ENCODE assay signal across 14 cellular contexts in genomic region chr6:15343490-15344185, GRCh38.
DNase-seq lines count a peak whose midpoint lies in the region; ATAC-seq and TF ChIP-seq lines count a peak whose summit lies in the region.
"Had no signal": no experiment of that assay in that cellular context is flagged by ENCODE, and none has a peak within 500 bp of the region (broad histone marks: within the 10 kb centered on the region; RNA-seq: fewer than 3 reads in every experiment).

No MANE protein-coding gene starts in this region.

- peaks cover 80% of the 10 kb centered on the region for H3K4me1 Mint-ChIP-seq in activated T-cell treated with anti-CD3 and anti-CD28 coated beads, Interleukin-2, amount 50 U/mL, for 24 hours (ENCODE audit: low read depth)
- H3K4me1 Mint-ChIP-seq in IgD-negative memory B cell (peaks cover 29 to 67% (median 55%) of the 10 kb centered on the region in 3 donors), natural killer cell (peaks cover 78 to 86% of the 10 kb centered on the region in 2 donors)
- H3K4me1 Mint-ChIP-seq in activated T-helper 1 cell treated with anti-CD3 and anti-CD28 coated beads, Interleukin-12 subunit alpha, Interleukin-12 subunit beta, Interleukin-2, Interleukin-4 antibody, amounts not matched to agents 30 ng/mL and 10 ng/mL and 1 ng/mL, durations not matched to agents 14 hours and 24 hours and 36 hours (ENCODE audit: low read depth), result peaks cover 77% of the 10 kb centered on the region

- no peaks in the 10 kb centered on the region for H3K9me3 Mint-ChIP-seq in activated T-cell treated with anti-CD3 and anti-CD28 coated beads, Interleukin-2, amount 50 U/mL, for 24 hours
- no peaks in the 10 kb centered on the region for H3K9me3 Mint-ChIP-seq in IgD-negative memory B cell
- no peaks in the 10 kb centered on the region for H3K9me3 Mint-ChIP-seq in activated T-helper 1 cell treated with anti-CD3 and anti-CD28 coated beads, Interleukin-12 subunit alpha, Interleukin-12 subunit beta, Interleukin-2, Interleukin-4 antibody, amounts not matched to agents 30 ng/mL and 10 ng/mL and 1 ng/mL, durations not matched to agents 14 hours and 24 hours and 36 hours
- no peaks in the 10 kb centered on the region for H3K9me3 Mint-ChIP-seq in natural killer cell
- H3K9me3 Mint-ChIP-seq: HFFc6, mesothelial cell of epicardium had no signal

- TF ChIP-seq CTCF in natural killer cell (IDR thresholded peaks at IDR 0.05), result no peak

- H3K27ac Mint-ChIP-seq in activated T-cell treated with anti-CD3 and anti-CD28 coated beads, Interleukin-2, amount 50 U/mL, for 24 hours, result peak overlapping the region; percentile 52
- H3K27ac Mint-ChIP-seq in IgD-negative memory B cell, result peak overlapping the region in 2 of 3 donors; percentile 20 to 89
- peak overlapping the region; percentile 16 for H3K27ac Mint-ChIP-seq in activated T-helper 1 cell treated with anti-CD3 and anti-CD28 coated beads, Interleukin-12 subunit alpha, Interleukin-12 subunit beta, Interleukin-2, Interleukin-4 antibody, amounts not matched to agents 30 ng/mL and 10 ng/mL and 1 ng/mL, durations not matched to agents 14 hours and 24 hours and 36 hours
- peak overlapping the region; percentile 81 to 88 for H3K27ac Mint-ChIP-seq in natural killer cell
- H3K27ac Mint-ChIP-seq: HFFc6, mesothelial cell of epicardium had no signal

- no peak for DNase-seq in activated T-cell treated with anti-CD3 and anti-CD28 coated beads, Interleukin-2, amount 50 U/mL, for 24 hours
- no peak for DNase-seq in activated T-cell treated with anti-CD3 and anti-CD28 coated beads for 4 hours
- no peak for DNase-seq in activated T-helper 1 cell treated with anti-CD3 and anti-CD28 coated beads, Interleukin-12 subunit alpha, Interleukin-12 subunit beta, Interleukin-2, Interleukin-4 antibody, amounts not matched to agents 30 ng/mL and 10 ng/mL and 1 ng/mL, durations not matched to agents 14 hours and 24 hours and 36 hours (ENCODE audit: low spot score)
- no peak for DNase-seq in natural killer cell
- DNase-seq in inferior parietal cortex (ENCODE audit: extremely low spot score), result no peak
- no peak for DNase-seq in globus pallidus (ENCODE audit: low spot score)
- DNase-seq: ACHN; effector CD4-positive, alpha-beta T cell; HFFc6; NCI-H2029; SHP77 treated with DMSO at 0.1 percent for 48 hours had no signal

- peaks cover 12% of the 10 kb centered on the region for H3K36me3 Mint-ChIP-seq in activated T-cell treated with anti-CD3 and anti-CD28 coated beads, Interleukin-2, amount 50 U/mL, for 24 hours (ENCODE audit: low read depth)
- H3K36me3 Mint-ChIP-seq in IgD-negative memory B cell, result no peaks in the 10 kb centered on the region
- H3K36me3 Mint-ChIP-seq in activated T-helper 1 cell treated with anti-CD3 and anti-CD28 coated beads, Interleukin-12 subunit alpha, Interleukin-12 subunit beta, Interleukin-2, Interleukin-4 antibody, amounts not matched to agents 30 ng/mL and 10 ng/mL and 1 ng/mL, durations not matched to agents 14 hours and 24 hours and 36 hours (ENCODE audit: low read depth), result peaks cover 8% of the 10 kb centered on the region
- no peaks in the 10 kb centered on the region for H3K36me3 Mint-ChIP-seq in natural killer cell
- H3K36me3 Mint-ChIP-seq: mesothelial cell of epicardium had no signal

- intact Hi-C loops in activated T-helper 1 cell treated with anti-CD3 and anti-CD28 coated beads, Interleukin-12 subunit alpha, Interleukin-12 subunit beta, Interleukin-2, Interleukin-4 antibody, amounts not matched to agents 30 ng/mL and 10 ng/mL and 1 ng/mL, durations not matched to agents 14 hours and 24 hours and 36 hours (cut with micrococcal nuclease), result no loop called here
- intact Hi-C loops in natural killer cell (cut with micrococcal nuclease), result no loop called here

- H3K4me3 Mint-ChIP-seq in activated T-cell treated with anti-CD3 and anti-CD28 coated beads, Interleukin-2, amount 50 U/mL, for 24 hours, result no peak overlapping the region
- peak overlapping the region in 2 of 4 donors; percentile 25 to 62 for H3K4me3 Mint-ChIP-seq in IgD-negative memory B cell
- H3K4me3 Mint-ChIP-seq in activated T-helper 1 cell treated with anti-CD3 and anti-CD28 coated beads, Interleukin-12 subunit alpha, Interleukin-12 subunit beta, Interleukin-2, Interleukin-4 antibody, amounts not matched to agents 30 ng/mL and 10 ng/mL and 1 ng/mL, durations not matched to agents 14 hours and 24 hours and 36 hours, result no peak overlapping the region
- H3K4me3 Mint-ChIP-seq in natural killer cell, result peak overlapping the region; percentile 57
- H3K4me3 Mint-ChIP-seq: HFFc6, mesothelial cell of epicardium had no signal

- no peaks in the 10 kb centered on the region for H3K27me3 Mint-ChIP-seq in activated T-cell treated with anti-CD3 and anti-CD28 coated beads, Interleukin-2, amount 50 U/mL, for 24 hours
- H3K27me3 Mint-ChIP-seq in IgD-negative memory B cell, result no peaks in the 10 kb centered on the region
- H3K27me3 Mint-ChIP-seq in activated T-helper 1 cell treated with anti-CD3 and anti-CD28 coated beads, Interleukin-12 subunit alpha, Interleukin-12 subunit beta, Interleukin-2, Interleukin-4 antibody, amounts not matched to agents 30 ng/mL and 10 ng/mL and 1 ng/mL, durations not matched to agents 14 hours and 24 hours and 36 hours (ENCODE audit: insufficient read depth), result no peaks in the 10 kb centered on the region
- no peaks in the 10 kb centered on the region for H3K27me3 Mint-ChIP-seq in natural killer cell (ENCODE audit: low read depth in 2 of 2)

- ATAC-seq in natural killer cell (no peak), GM18520 (IDR thresholded peaks at IDR 0.05; ENCODE audit: unreplicated experiment) (no peak)

Comparison
In these comparisons a context has a peak if more than half of its experiments do, and no peak if none do; other contexts are left out.
1. H3K27ac Mint-ChIP-seq: peak in every context shown above with its lines; median percentile 84 in natural killer cell; 54 in IgD-negative memory B cell; 52 in activated T-cell treated with anti-CD3 and anti-CD28 coated beads, Interleukin-2, amount 50 U/mL, for 24 hours; 16 in activated T-helper 1 cell treated with anti-CD3 and anti-CD28 coated beads, Interleukin-12 subunit alpha, Interleukin-12 subunit beta, Interleukin-2, Interleukin-4 antibody, amounts not matched to agents 30 ng/mL and 10 ng/mL and 1 ng/mL, durations not matched to agents 14 hours and 24 hours and 36 hours.